20 cellular contexts compared by ENCODE assay signal in genomic region chr13:67225252-67226159, GRCh38. TPM values are rescaled to one million over a fixed set of nuclear protein-coding genes. Genes with fewer than 3 reads are reported as not detected.
DNase-seq lines count a peak whose midpoint lies in the region; ATAC-seq, FAIRE-seq and TF ChIP-seq lines count a peak whose summit lies in the region.
"Had no signal": no experiment of that assay in that cellular context is flagged by ENCODE, and none has a peak within 500 bp of the region (broad histone marks: within the 10 kb centered on the region; RNA-seq: fewer than 3 reads in every experiment).

No MANE protein-coding gene starts in this region.

- no peak for FAIRE-seq in kidney (lab: Jason Lieb, UNC)
- FAIRE-seq: A204.1 had no signal

- H3K9ac ChIP-seq in mammary epithelial cell (ENCODE audit: insufficient read depth, low read length), result no peak overlapping the region
- H3K9ac ChIP-seq in kidney (ENCODE audit: low read length in 2 of 2), result no peak overlapping the region
- H3K9ac ChIP-seq: GM23248 had no signal

- H3K4me3 ChIP-seq in mammary epithelial cell (replicated peaks in 1 of 3; ENCODE audit: insufficient read depth in 1 of 3, low read depth in 2 of 3, low read length in 3 of 3) (no peak overlapping the region), Peyer's patch (no peak overlapping the region), kidney (ENCODE audit: low read length in 2 of 2) (peak overlapping the region in 1 of 2 donors; percentile 4)
- H3K4me3 ChIP-seq: gastrocnemius medialis, GM23248 had no signal

- no peaks in the 10 kb centered on the region for H3K36me3 ChIP-seq in mammary epithelial cell (ENCODE audit: insufficient read depth, low read length)
- no peaks in the 10 kb centered on the region for H3K36me3 ChIP-seq in Peyer's patch
- H3K36me3 ChIP-seq in kidney (ENCODE audit: control insufficient read depth in 1 of 2, insufficient read depth in 2 of 2, low read length in 2 of 2), result no peaks in the 10 kb centered on the region
- H3K36me3 ChIP-seq: gastrocnemius medialis had no signal

- H3K79me2 ChIP-seq in mammary epithelial cell (ENCODE audit: insufficient read depth, low read length), result no peaks in the 10 kb centered on the region

- H3K4me1 Mint-ChIP-seq in MCF 10A (ENCODE audit: insufficient read depth, unreplicated experiment) (peaks cover 23% of the 10 kb centered on the region), naive B cell (peaks cover 27 to 45% (median 42%) of the 10 kb centered on the region in 3 donors)

- TF ChIP-seq POLR2A in Peyer's patch (IDR thresholded peaks at IDR 0.05), result no peak

- no peak overlapping the region for H3K27ac ChIP-seq in mammary epithelial cell (ENCODE audit: insufficient read depth, low read depth, low read length)
- H3K27ac ChIP-seq in Peyer's patch, result no peak overlapping the region
- no peak overlapping the region for H3K27ac ChIP-seq in kidney (ENCODE audit: low read depth in 2 of 2, low read length in 2 of 2)
- H3K27ac ChIP-seq: gastrocnemius medialis, GM23248 had no signal

- dilution Hi-C loops in mammary epithelial cell (cut with HindIII; ENCODE audit: low sequenced_read_pairs), result no loop called here

- H3K27me3 ChIP-seq in mammary epithelial cell (ENCODE audit: insufficient read depth, low read length) (peaks cover 4% of the 10 kb centered on the region), Peyer's patch (no peaks in the 10 kb centered on the region)
- H3K27me3 ChIP-seq: gastrocnemius medialis had no signal

- H3K27me3 Mint-ChIP-seq in MCF 10A (ENCODE audit: insufficient read depth, unreplicated experiment) (no peaks in the 10 kb centered on the region), naive B cell (no peaks in the 10 kb centered on the region)

- in situ Hi-C loops in mammary epithelial cell (cut with MboI; ENCODE audit: low sequenced_read_pairs in 2 of 2), result loop anchor here in 1 of 2 donors (10.0 to 25.0 kb wide), 3 partner anchors 151 to 1563 kb away; no protein-coding TSS in a partner anchor

- H4K20me1 ChIP-seq in mammary epithelial cell (ENCODE audit: insufficient read depth, low read length), result no peaks in the 10 kb centered on the region

- H3K9me3 ChIP-seq in mammary epithelial cell (replicated peaks; ENCODE audit: insufficient read depth, low read length), result no peaks in the 10 kb centered on the region
- H3K9me3 ChIP-seq in Peyer's patch, result no peaks in the 10 kb centered on the region
- no peaks in the 10 kb centered on the region for H3K9me3 ChIP-seq in kidney (ENCODE audit: control insufficient read depth in 1 of 2, low read length in 2 of 2)
- H3K9me3 ChIP-seq: gastrocnemius medialis had no signal

- POLR2A ChIA-PET in MCF 10A (lab: Yijun Ruan, JAX), result no interaction called here

- 82% methylated on average over 19 of the region's 20 CpGs for WGBS in mammary epithelial cell (ENCODE audit: low coverage, missing lambda C conversion rate)

- TF ChIP-seq CTCF in MCF 10A (IDR thresholded peaks at IDR 0.05; ENCODE audit: unreplicated experiment), result no peak
- no peak for TF ChIP-seq CTCF in mammary epithelial cell (conservative IDR thresholded peaks at IDR 0.05 in 1 of 2, IDR thresholded peaks at IDR 0.05 in 1 of 2; ENCODE audit: extremely low read depth in 1 of 2, insufficient read depth in 1 of 2, low read depth in 1 of 2, low read length in 2 of 2)
- TF ChIP-seq CTCF in Peyer's patch (IDR thresholded peaks at IDR 0.05), result no peak
- no peak for TF ChIP-seq CTCF in kidney (IDR thresholded peaks at IDR 0.05; ENCODE audit: borderline replicate concordance, extremely low read depth, insufficient read depth)

- H2AFZ ChIP-seq in mammary epithelial cell (ENCODE audit: low read depth, low read length), result no peak overlapping the region
- H2AFZ ChIP-seq: GM23248 had no signal

- peak overlapping the region; percentile 51 for H3K4me3 Mint-ChIP-seq in MCF 10A (ENCODE audit: unreplicated experiment)
- H3K4me3 Mint-ChIP-seq in naive B cell, result peak overlapping the region; percentile 29 to 87 (median 72)
- H3K4me3 Mint-ChIP-seq: activated naive CD4-positive, alpha-beta T cell treated with anti-CD3 and anti-CD28 coated beads, Interleukin-2, amount 50 U/mL, for 24 hours; CD4-positive, alpha-beta T cell; dendritic cell treated with granulocyte-macrophage colony-stimulating factor and Interleukin-4, amounts not matched to agents 40 ng/mL and 50 ng/mL, for 4 days; T-cell had no signal

- intact Hi-C loops in MCF 10A (cut with micrococcal nuclease) (loop anchor here (10.0 kb wide), 2 partner anchors 231 to 441 kb away; no protein-coding TSS in a partner anchor), mammary epithelial cell (cut with micrococcal nuclease) (no loop called here), kidney (cut with DNase I) (no loop called here)

- CTCF ChIA-PET in MCF 10A (lab: Yijun Ruan, JAX) (interaction anchor here (0.6 to 2.0 kb wide), 7 partner anchors 39 to 1568 kb away, joined by 3 to 11 read pairs (median 3); no protein-coding TSS in a partner anchor), mammary epithelial cell (lab: Charles Lee; ENCODE audit: low non-redundant PET) (interaction anchor here (0.6 kb wide), 1 partner anchor 816 kb away, joined by 5 read pairs; no protein-coding TSS in a partner anchor)

- H3K9me3 Mint-ChIP-seq in MCF 10A (ENCODE audit: unreplicated experiment) (no peaks in the 10 kb centered on the region), naive B cell (peaks cover 0 to 2% (median 0%) of the 10 kb centered on the region in 7 donors)
- H3K9me3 Mint-ChIP-seq: activated naive CD4-positive, alpha-beta T cell treated with anti-CD3 and anti-CD28 coated beads, Interleukin-2, amount 50 U/mL, for 24 hours; CD4-positive, alpha-beta T cell; dendritic cell treated with granulocyte-macrophage colony-stimulating factor and Interleukin-4, amounts not matched to agents 40 ng/mL and 50 ng/mL, for 4 days; naive thymus-derived CD8-positive, alpha-beta T cell; T-cell had no signal

- BruUV-seq in MCF 10A (replicated peaks; lab: Mats Ljungman, UMichigan), result no TSS peak
- BruUV-seq in mammary epithelial cell (replicated peaks; lab: Mats Ljungman, UMichigan), result no TSS peak

- no peak overlapping the region for H3K4me2 ChIP-seq in mammary epithelial cell (ENCODE audit: insufficient read depth, low read depth, low read length)

- H3K36me3 Mint-ChIP-seq in MCF 10A (ENCODE audit: insufficient read depth, unreplicated experiment), result peaks cover 22% of the 10 kb centered on the region
- H3K36me3 Mint-ChIP-seq in naive B cell, result peaks cover 7 to 11% of the 10 kb centered on the region in 2 donors
- H3K36me3 Mint-ChIP-seq: activated naive CD4-positive, alpha-beta T cell treated with anti-CD3 and anti-CD28 coated beads, Interleukin-2, amount 50 U/mL, for 24 hours; naive thymus-derived CD8-positive, alpha-beta T cell; T-cell had no signal

- ATAC-seq in naive B cell (ENCODE audit: low read depth in 2 of 2), result no peak
- ATAC-seq: gastrocnemius medialis; naive thymus-derived CD8-positive, alpha-beta T cell; T-cell had no signal

- DNase-seq in MCF 10A (ENCODE audit: unreplicated experiment) (no peak), mammary epithelial cell (no peak), cerebellar cortex (ENCODE audit: low spot score) (peak; percentile 20), naive B cell (no peak), superior temporal gyrus (ENCODE audit: extremely low spot score) (peak; percentile 73), Peyer's patch (no peak), kidney (no peak), NCI-H1092 (lab: John Stamatoyannopoulos, UW) (no peak)
- DNase-seq: activated T-cell treated with anti-CD3 and anti-CD28 coated beads for 4 hours; CD4-positive, alpha-beta T cell; gastrocnemius medialis; GM23248; naive thymus-derived CD8-positive, alpha-beta T cell; NCI-H1436; NCI-H345; T-cell; trophoblast cell had no signal

- H3K27ac Mint-ChIP-seq in MCF 10A (ENCODE audit: low read depth, unreplicated experiment) (no peak overlapping the region), naive B cell (peak overlapping the region in 5 of 6 donors; percentile 54 to 92 (median 78))
- H3K27ac Mint-ChIP-seq: activated naive CD4-positive, alpha-beta T cell treated with anti-CD3 and anti-CD28 coated beads, Interleukin-2, amount 50 U/mL, for 24 hours; CD4-positive, alpha-beta T cell; dendritic cell treated with granulocyte-macrophage colony-stimulating factor and Interleukin-4, amounts not matched to agents 40 ng/mL and 50 ng/mL, for 4 days; naive thymus-derived CD8-positive, alpha-beta T cell; T-cell had no signal

- H3K4me1 ChIP-seq in mammary epithelial cell (ENCODE audit: insufficient read depth, low read length), result peaks cover 12% of the 10 kb centered on the region
- H3K4me1 ChIP-seq in Peyer's patch, result peaks cover 0 to 2% (median 0%) of the 10 kb centered on the region in 4 donors
- H3K4me1 ChIP-seq in kidney (ENCODE audit: control insufficient read depth in 1 of 2, insufficient read depth in 1 of 2, low read depth in 1 of 2, low read length in 2 of 2), result peaks cover 0 to 11% of the 10 kb centered on the region in 2 donors

RNA-seq across cellular contexts. Expression of gene PCDH9, which starts 4.6 kb away (rescaled TPM):
- 7.2 and 10.1 TPM in 2 replicates for total RNA-seq in MCF 10A (2022)
- total RNA-seq in mammary epithelial cell, result 1 to 10 TPM in 1 of 2 donors, under 1 TPM in 1; 0.28 to 3.0 TPM
- 0.26 TPM for polyA plus RNA-seq in mammary epithelial cell
- polyA minus RNA-seq in mammary epithelial cell, result 3.3 TPM
- polyA plus RNA-seq in naive B cell (ENCODE audit: low read depth in 6 of 6), result 10 to 100 TPM; 49.9 to 70.2 (median 57.2) TPM
- total RNA-seq in Peyer's patch, result 1 to 10 TPM in 2 of 4 donors, under 1 TPM in 2; 0.57 to 1.7 (median 0.97) TPM
- 9.5 TPM for total RNA-seq in kidney
- polyA plus RNA-seq in kidney (ENCODE audit: insufficient read depth, low read depth, low replicate concordance), result 1.6 TPM

Comparison
In these comparisons a context has a peak if more than half of its experiments do, and no peak if none do; other contexts are left out.
1. DNase-seq: peak in cerebellar cortex (single experiment) and superior temporal gyrus (single experiment); none in MCF 10A (single experiment), mammary epithelial cell (single experiment), naive B cell (single experiment), Peyer's patch (0 of 3), kidney (single experiment) and NCI-H1092 (single experiment).